Comparison of ENCODE assay signal across 10 cellular contexts in the genomic region with DNA sequence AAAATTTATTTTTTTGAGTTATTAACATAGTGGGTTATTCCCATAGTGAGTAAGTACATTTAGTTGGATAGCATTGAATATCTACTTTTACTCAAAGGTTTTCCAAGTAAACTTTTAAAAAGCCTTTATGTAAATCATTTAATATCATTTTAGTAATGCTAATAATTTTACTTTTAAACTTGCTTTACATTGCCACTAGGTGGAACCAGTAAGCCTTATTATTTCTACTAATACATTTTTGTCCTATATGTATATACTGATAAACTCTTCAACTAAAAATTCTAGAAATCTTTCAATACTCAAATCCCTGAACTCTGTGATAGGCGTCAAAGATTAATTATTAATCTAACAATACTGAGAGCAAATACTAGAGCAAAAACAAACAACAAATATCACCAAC.
DNase-seq lines count a peak whose midpoint lies in the region; ATAC-seq and TF ChIP-seq lines count a peak whose summit lies in the region.
"Had no signal": no experiment of that assay in that cellular context is flagged by ENCODE, and none has a peak within 500 bp of the region (broad histone marks: within the 10 kb centered on the region; RNA-seq: fewer than 3 reads in every experiment).

No MANE protein-coding gene starts in this region.

- peak in 1 of 2 experiments; percentile 75; a peak in 3 of 4 replicates for TF ChIP-seq CTCF in GM23338 (conservative IDR thresholded peaks at IDR 0.05; ENCODE audit: low read depth in 2 of 2)
- peak; percentile 57 for TF ChIP-seq CTCF in RWPE2 (IDR thresholded peaks at IDR 0.05; ENCODE audit: poor library complexity, severe bottlenecking)

- H3K9me3 ChIP-seq in RWPE2 (ENCODE audit: severe bottlenecking) = no peaks in the 10 kb centered on the region

- ATAC-seq in GM23338 = no peak
- ATAC-seq in RWPE2 (ENCODE audit: low read depth) = no peak
- ATAC-seq in GM18873 (IDR thresholded peaks at IDR 0.05; ENCODE audit: low FRiP score, unreplicated experiment) = no peak
- no peak for ATAC-seq in GM21825 (IDR thresholded peaks at IDR 0.05; ENCODE audit: unreplicated experiment)
- no peak for ATAC-seq in GM21423 (IDR thresholded peaks at IDR 0.05; ENCODE audit: unreplicated experiment)
- no peak for ATAC-seq in GM18868 (IDR thresholded peaks at IDR 0.05; ENCODE audit: unreplicated experiment)
- ATAC-seq: activated T-helper 17 cell treated with anti-CD3 and anti-CD28 coated beads, Interleukin-2, amount 50 U/mL, for 72 hours had no signal

- H3K36me3 Mint-ChIP-seq in GM23338 (ENCODE audit: low read depth) = no peaks in the 10 kb centered on the region

- DNase-seq in ACHN (peak; percentile 43), GM23338 (ENCODE audit: low spot score) (peak; percentile 34), RWPE2 (ENCODE audit: low spot score) (no peak), foreskin melanocyte (peak; percentile 21)
- DNase-seq: islet precursor cell had no signal

- H4K20me1 ChIP-seq in GM23338 (replicated peaks; ENCODE audit: insufficient read depth) = no peaks in the 10 kb centered on the region

- no peaks in the 10 kb centered on the region for H3K36me3 ChIP-seq in GM23338 (ENCODE audit: insufficient read depth)
- H3K36me3 ChIP-seq in RWPE2 (ENCODE audit: low read depth) = no peaks in the 10 kb centered on the region

- H3K4me1 Mint-ChIP-seq in GM23338 = peaks cover 23% of the 10 kb centered on the region
- H3K4me1 Mint-ChIP-seq: activated T-helper 17 cell treated with anti-CD3 and anti-CD28 coated beads, Interleukin-2, amount 50 U/mL, for 72 hours had no signal

- H3K27ac Mint-ChIP-seq in GM23338 = no peak overlapping the region
- H3K27ac Mint-ChIP-seq: activated T-helper 17 cell treated with anti-CD3 and anti-CD28 coated beads, Interleukin-2, amount 50 U/mL, for 72 hours had no signal

- no peaks in the 10 kb centered on the region for H3F3A ChIP-seq in GM23338 (replicated peaks; ENCODE audit: low read depth)

- H3K27me3 ChIP-seq in GM23338 (ENCODE audit: insufficient read depth) (no peaks in the 10 kb centered on the region), RWPE2 (ENCODE audit: insufficient read depth, poor library complexity, severe bottlenecking) (no peaks in the 10 kb centered on the region)

- H3K4me2 ChIP-seq in GM23338 = no peak overlapping the region

- no peak overlapping the region for H3K4me3 Mint-ChIP-seq in GM23338
- H3K4me3 Mint-ChIP-seq: activated T-helper 17 cell treated with anti-CD3 and anti-CD28 coated beads, Interleukin-2, amount 50 U/mL, for 72 hours had no signal

- no peaks in the 10 kb centered on the region for H3K9me3 Mint-ChIP-seq in GM23338
- H3K9me3 Mint-ChIP-seq: activated T-helper 17 cell treated with anti-CD3 and anti-CD28 coated beads, Interleukin-2, amount 50 U/mL, for 72 hours had no signal

- H3K27me3 Mint-ChIP-seq in GM23338 (ENCODE audit: insufficient read depth, low read depth, poor library complexity) = no peaks in the 10 kb centered on the region
- H3K27me3 Mint-ChIP-seq: activated T-helper 17 cell treated with anti-CD3 and anti-CD28 coated beads, Interleukin-2, amount 50 U/mL, for 72 hours had no signal

- H3K4me1 ChIP-seq in GM23338 (ENCODE audit: insufficient read depth) (peaks cover 17% of the 10 kb centered on the region), RWPE2 (ENCODE audit: insufficient read depth, poor library complexity, severe bottlenecking) (no peaks in the 10 kb centered on the region)

- H2AFZ ChIP-seq in GM23338 = no peak overlapping the region

- H3K79me2 ChIP-seq in GM23338 (replicated peaks; ENCODE audit: insufficient read depth) = no peaks in the 10 kb centered on the region

- no peak overlapping the region for H3K4me3 ChIP-seq in GM23338
- H3K4me3 ChIP-seq in RWPE2 (ENCODE audit: severe bottlenecking) = no peak overlapping the region

- H3K9me2 ChIP-seq in GM23338 (ENCODE audit: insufficient read depth) = no peaks in the 10 kb centered on the region

- in situ Hi-C loops in ACHN (cut with HindIII; ENCODE audit: low pct_ligation_motif_present, low pct_unique_long_range_greater_than_20kb, low sequenced_read_pairs) = no loop called here

- no peak overlapping the region for H3K27ac ChIP-seq in GM23338 (ENCODE audit: low read depth)
- H3K27ac ChIP-seq in RWPE2 (ENCODE audit: poor library complexity, severe bottlenecking) = no peak overlapping the region

TF ChIP-seq in GM23338, 12 proteins besides CTCF, POLR2A, EP300 and RAD21:
- TF ChIP-seq POLR2AphosphoS5 (IDR thresholded peaks at IDR 0.05; ENCODE audit: low read depth) = no peak
- TF ChIP-seq EZH2 (IDR thresholded peaks at IDR 0.05; ENCODE audit: low read depth, unreplicated experiment) = no peak
- TF ChIP-seq ZNF331 (CRISPR knock-in tag; IDR thresholded peaks at IDR 0.05; ENCODE audit: low read depth) = no peak
- TF ChIP-seq NANOG (IDR thresholded peaks at IDR 0.05; ENCODE audit: borderline replicate concordance) = no peak
- no peak for TF ChIP-seq ZNF114 (CRISPR knock-in tag; IDR thresholded peaks at IDR 0.05)
- TF ChIP-seq, protein P1, sequence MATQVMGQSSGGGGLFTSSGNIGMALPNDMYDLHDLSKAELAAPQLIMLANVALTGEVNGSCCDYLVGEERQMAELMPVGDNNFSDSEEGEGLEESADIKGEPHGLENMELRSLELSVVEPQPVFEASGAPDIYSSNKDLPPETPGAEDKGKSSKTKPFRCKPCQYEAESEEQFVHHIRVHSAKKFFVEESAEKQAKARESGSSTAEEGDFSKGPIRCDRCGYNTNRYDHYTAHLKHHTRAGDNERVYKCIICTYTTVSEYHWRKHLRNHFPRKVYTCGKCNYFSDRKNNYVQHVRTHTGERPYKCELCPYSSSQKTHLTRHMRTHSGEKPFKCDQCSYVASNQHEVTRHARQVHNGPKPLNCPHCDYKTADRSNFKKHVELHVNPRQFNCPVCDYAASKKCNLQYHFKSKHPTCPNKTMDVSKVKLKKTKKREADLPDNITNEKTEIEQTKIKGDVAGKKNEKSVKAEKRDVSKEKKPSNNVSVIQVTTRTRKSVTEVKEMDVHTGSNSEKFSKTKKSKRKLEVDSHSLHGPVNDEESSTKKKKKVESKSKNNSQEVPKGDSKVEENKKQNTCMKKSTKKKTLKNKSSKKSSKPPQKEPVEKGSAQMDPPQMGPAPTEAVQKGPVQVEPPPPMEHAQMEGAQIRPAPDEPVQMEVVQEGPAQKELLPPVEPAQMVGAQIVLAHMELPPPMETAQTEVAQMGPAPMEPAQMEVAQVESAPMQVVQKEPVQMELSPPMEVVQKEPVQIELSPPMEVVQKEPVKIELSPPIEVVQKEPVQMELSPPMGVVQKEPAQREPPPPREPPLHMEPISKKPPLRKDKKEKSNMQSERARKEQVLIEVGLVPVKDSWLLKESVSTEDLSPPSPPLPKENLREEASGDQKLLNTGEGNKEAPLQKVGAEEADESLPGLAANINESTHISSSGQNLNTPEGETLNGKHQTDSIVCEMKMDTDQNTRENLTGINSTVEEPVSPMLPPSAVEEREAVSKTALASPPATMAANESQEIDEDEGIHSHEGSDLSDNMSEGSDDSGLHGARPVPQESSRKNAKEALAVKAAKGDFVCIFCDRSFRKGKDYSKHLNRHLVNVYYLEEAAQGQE (IDR thresholded peaks at IDR 0.05; ENCODE audit: unreplicated experiment) = no peak
- TF ChIP-seq STAT1 (IDR thresholded peaks at IDR 0.05; ENCODE audit: unreplicated experiment) = no peak
- no peak for TF ChIP-seq CREB1 (CRISPR knock-in tag; IDR thresholded peaks at IDR 0.05; ENCODE audit: low read depth)
